In genomic region chr12:26489908-26490307, GRCh38 we compare ENCODE assay signal across 26 cellular contexts.
DNase-seq lines count a peak whose midpoint lies in the region; ATAC-seq, FAIRE-seq and TF ChIP-seq lines count a peak whose summit lies in the region.
"Had no signal": no experiment of that assay in that cellular context is flagged by ENCODE, and none has a peak within 500 bp of the region (broad histone marks: within the 10 kb centered on the region; RNA-seq: fewer than 3 reads in every experiment).

No MANE protein-coding gene starts in this region.

- DNase-seq in activated T-cell treated with anti-CD3 and anti-CD28 coated beads, Interleukin-2, amount 50 U/mL, for 72 hours = no peak
- DNase-seq in activated T-cell treated with anti-CD3 and anti-CD28 coated beads, Interleukin-2, amount 50 U/mL, for 1 hour = no peak
- no peak for DNase-seq in A549 (ENCODE audit: low read depth in 1 of 2, low spot score in 1 of 2)
- DNase-seq in NCI-H82 (lab: John Stamatoyannopoulos, UW) = no peak
- no peak for DNase-seq in naive thymus-derived CD4-positive, alpha-beta T cell
- DNase-seq: ACHN; BE2C; C1 segment of cervical spinal cord; CD4-positive, alpha-beta memory T cell; CD4-positive, CD25-positive, alpha-beta regulatory T cell; CD8-positive, alpha-beta memory T cell; COR-L47; DMS 273 treated with DMSO at 0.1 percent for 48 hours; DMS153; DMS53; DMS79; DND-41; EL; GDM1 had no signal

- H3K4me3 Mint-ChIP-seq in activated T-cell treated with anti-CD3 and anti-CD28 coated beads, Interleukin-2, amount 50 U/mL, for 72 hours = no peak overlapping the region
- H3K4me3 Mint-ChIP-seq in IgD-negative memory B cell = no peak overlapping the region
- no peak overlapping the region for H3K4me3 Mint-ChIP-seq in naive thymus-derived CD4-positive, alpha-beta T cell
- H3K4me3 Mint-ChIP-seq: CD14-positive monocyte; CD4-positive, alpha-beta memory T cell; CD4-positive, CD25-positive, alpha-beta regulatory T cell; CD8-positive, alpha-beta memory T cell had no signal

- no peaks in the 10 kb centered on the region for H3K4me1 Mint-ChIP-seq in activated T-cell treated with anti-CD3 and anti-CD28 coated beads, Interleukin-2, amount 50 U/mL, for 72 hours (ENCODE audit: low read depth)
- H3K4me1 Mint-ChIP-seq in IgD-negative memory B cell = peaks cover 0 to 4% (median 1%) of the 10 kb centered on the region in 3 donors
- H3K4me1 Mint-ChIP-seq in naive thymus-derived CD4-positive, alpha-beta T cell = no peaks in the 10 kb centered on the region
- H3K4me1 Mint-ChIP-seq: CD14-positive monocyte; CD4-positive, alpha-beta memory T cell had no signal

- intact Hi-C loops in naive thymus-derived CD4-positive, alpha-beta T cell (cut with micrococcal nuclease) = no loop called here

- TF ChIP-seq CTCF in A549 (IDR thresholded peaks at IDR 0.05) = no peak

- H3K4me3 ChIP-seq in A549 = no peak overlapping the region
- H3K4me3 ChIP-seq in naive thymus-derived CD4-positive, alpha-beta T cell (ENCODE audit: low read length) = no peak overlapping the region
- H3K4me3 ChIP-seq: BLaER1, GM12878 had no signal

- POLR2A ChIA-PET in A549 (lab: Yijun Ruan, JAX) = no interaction called here
- POLR2A ChIA-PET in naive thymus-derived CD4-positive, alpha-beta T cell (lab: Charles Lee) = no interaction called here

- no peak for TF ChIP-seq RAD21 in A549 (conservative IDR thresholded peaks at IDR 0.05 in 1 of 2, IDR thresholded peaks at IDR 0.05 in 1 of 2)

- peaks cover 0 to 2% of the 10 kb centered on the region in 2 donors for H3K9me3 Mint-ChIP-seq in activated T-cell treated with anti-CD3 and anti-CD28 coated beads, Interleukin-2, amount 50 U/mL, for 72 hours
- peaks cover 0 to 3% (median 3%) of the 10 kb centered on the region in 3 donors for H3K9me3 Mint-ChIP-seq in IgD-negative memory B cell
- H3K9me3 Mint-ChIP-seq in naive thymus-derived CD4-positive, alpha-beta T cell = peaks cover 0 to 5% (median 0%) of the 10 kb centered on the region in 11 donors
- H3K9me3 Mint-ChIP-seq: CD8-positive, alpha-beta memory T cell had no signal

- H3K36me3 ChIP-seq in naive thymus-derived CD4-positive, alpha-beta T cell (ENCODE audit: control insufficient read depth in 2 of 3, insufficient read depth in 3 of 3, low read length in 3 of 3) = peaks cover 5 to 16% (median 11%) of the 10 kb centered on the region in 3 experiments
- H3K36me3 ChIP-seq: BE2C, BLaER1 had no signal

- ATAC-seq in activated T-cell treated with anti-CD3 and anti-CD28 coated beads, Interleukin-2, amount 50 U/mL, for 72 hours (replicated peaks in 1 of 2) = no peak
- no peak for ATAC-seq in A549
- no peak for ATAC-seq in naive thymus-derived CD4-positive, alpha-beta T cell
- ATAC-seq: GM12878 had no signal

- H3K4me1 ChIP-seq in A549 = no peaks in the 10 kb centered on the region
- H3K4me1 ChIP-seq in naive thymus-derived CD4-positive, alpha-beta T cell (ENCODE audit: control insufficient read depth in 2 of 2, insufficient read depth in 2 of 2, low read length in 2 of 2) = no peaks in the 10 kb centered on the region
- H3K4me1 ChIP-seq: BE2C had no signal

- H3K27ac ChIP-seq in A549 = no peak overlapping the region
- no peak overlapping the region for H3K27ac ChIP-seq in naive thymus-derived CD4-positive, alpha-beta T cell (ENCODE audit: low read depth, low read length)
- H3K27ac ChIP-seq: 22Rv1, BLaER1 had no signal

- no peak overlapping the region for H3K4me2 ChIP-seq in A549
- H3K4me2 ChIP-seq: BLaER1 had no signal

- TF ChIP-seq EP300 in A549 (IDR thresholded peaks at IDR 0.05) = no peak

- peaks cover 8 to 9% of the 10 kb centered on the region in 2 donors for H3K36me3 Mint-ChIP-seq in activated T-cell treated with anti-CD3 and anti-CD28 coated beads, Interleukin-2, amount 50 U/mL, for 72 hours (ENCODE audit: insufficient read depth in 2 of 2)
- peaks cover 19% of the 10 kb centered on the region for H3K36me3 Mint-ChIP-seq in IgD-negative memory B cell
- H3K36me3 Mint-ChIP-seq in naive thymus-derived CD4-positive, alpha-beta T cell = peaks cover 22 to 73% (median 58%) of the 10 kb centered on the region in 5 donors

- CTCF ChIA-PET in A549 (lab: Yijun Ruan, JAX) = no interaction called here
- CTCF ChIA-PET in naive thymus-derived CD4-positive, alpha-beta T cell (lab: Charles Lee) = no interaction called here

- H3K9me3 ChIP-seq in A549 = no peaks in the 10 kb centered on the region
- no peaks in the 10 kb centered on the region for H3K9me3 ChIP-seq in naive thymus-derived CD4-positive, alpha-beta T cell (ENCODE audit: control insufficient read depth in 2 of 3, low read length in 3 of 3)
- H3K9me3 ChIP-seq: BE2C, BLaER1 had no signal

- no peak for FAIRE-seq in A549 (lab: Jason Lieb, UNC)
- FAIRE-seq: GM12878, GM12892, GM18507 had no signal

- H3K27me3 Mint-ChIP-seq in activated T-cell treated with anti-CD3 and anti-CD28 coated beads, Interleukin-2, amount 50 U/mL, for 72 hours (ENCODE audit: low read depth) = no peaks in the 10 kb centered on the region
- H3K27me3 Mint-ChIP-seq in IgD-negative memory B cell = no peaks in the 10 kb centered on the region
- no peaks in the 10 kb centered on the region for H3K27me3 Mint-ChIP-seq in naive thymus-derived CD4-positive, alpha-beta T cell
- H3K27me3 Mint-ChIP-seq: CD4-positive, alpha-beta memory T cell; CD4-positive, CD25-positive, alpha-beta regulatory T cell; CD8-positive, alpha-beta memory T cell had no signal

- peak overlapping the region; percentile 49 for H3K27ac Mint-ChIP-seq in activated T-cell treated with anti-CD3 and anti-CD28 coated beads, Interleukin-2, amount 50 U/mL, for 72 hours
- peak overlapping the region in 2 of 3 donors; percentile 44 to 68 for H3K27ac Mint-ChIP-seq in IgD-negative memory B cell
- H3K27ac Mint-ChIP-seq in naive thymus-derived CD4-positive, alpha-beta T cell = peak overlapping the region in 1 of 9 donors; percentile 39
- H3K27ac Mint-ChIP-seq: CD14-positive monocyte; CD4-positive, alpha-beta memory T cell; CD4-positive, CD25-positive, alpha-beta regulatory T cell; CD8-positive, alpha-beta memory T cell had no signal

- no peak for TF ChIP-seq POLR2A in A549 (IDR thresholded peaks at IDR 0.05; ENCODE audit: low read length)

- H3K27me3 ChIP-seq in naive thymus-derived CD4-positive, alpha-beta T cell (ENCODE audit: control insufficient read depth in 2 of 2, insufficient read depth in 2 of 2, low read length in 2 of 2) = no peaks in the 10 kb centered on the region
- H3K27me3 ChIP-seq: BE2C, BLaER1 had no signal

- 83% methylated on average over 2 of the region's 2 CpGs for WGBS in A549 (ENCODE audit: missing lambda C conversion rate)

TF ChIP-seq in A549, 52 proteins besides CTCF, POLR2A, EP300 and RAD21:
- TF ChIP-seq MAFK (IDR thresholded peaks at IDR 0.05; ENCODE audit: partially characterized antibody) (peak; percentile 62), FOXS1 (CRISPR knock-in tag; IDR thresholded peaks at IDR 0.05) (no peak)
